In genomic region chr5:125409101-125409495, GRCh38 we compare ENCODE assay signal across 9 cellular contexts.
DNase-seq lines count a peak whose midpoint lies in the region; ATAC-seq and TF ChIP-seq lines count a peak whose summit lies in the region.
"Had no signal": no experiment of that assay in that cellular context is flagged by ENCODE, and none has a peak within 500 bp of the region (broad histone marks: within the 10 kb centered on the region; RNA-seq: fewer than 3 reads in every experiment).

No MANE protein-coding gene starts in this region.

- no peaks in the 10 kb centered on the region for H3K36me3 ChIP-seq in left lung

- peaks cover 0 to 10% of the 10 kb centered on the region in 2 donors for H3K9me3 ChIP-seq in left lung

- intact Hi-C loops in left lung (cut with DNase I), result no loop called here

- ATAC-seq in left lung (peak; percentile 61), HG03432 (IDR thresholded peaks at IDR 0.05; ENCODE audit: unreplicated experiment) (no peak)

- DNase-seq in NCI-H1417 (lab: John Stamatoyannopoulos, UW) (peak; percentile 51 to 92 (median 65)), astrocyte of the hippocampus (ENCODE audit: low read depth, low spot score) (peak; percentile 75), left lung (no peak), mucosa of gallbladder (ENCODE audit: low spot score) (no peak), GF-D8 (lab: John Stamatoyannopoulos, UW) (no peak), NCI-H128 (lab: John Stamatoyannopoulos, UW; ENCODE audit: unreplicated experiment) (no peak)

- H3K4me1 ChIP-seq in left lung, result peaks cover 25 to 41% of the 10 kb centered on the region in 2 donors

- no peaks in the 10 kb centered on the region for H3K27me3 ChIP-seq in left lung

- TF ChIP-seq CTCF in 22Rv1 (IDR thresholded peaks at IDR 0.05) (no peak), left lung (IDR thresholded peaks at IDR 0.05) (no peak)

- H3K27ac ChIP-seq in 22Rv1 (peak overlapping the region; percentile 94), left lung (peak overlapping the region; percentile 7 to 16)

- H3K4me3 ChIP-seq in left lung, result no peak overlapping the region
- H3K4me3 ChIP-seq: skin epidermis had no signal

Comparison
In these comparisons a context has a peak if more than half of its experiments do, and no peak if none do; other contexts are left out.
1. DNase-seq: peak in NCI-H1417 (3 of 3) and astrocyte of the hippocampus (single experiment); none in left lung (0 of 2), mucosa of gallbladder (single experiment), GF-D8 (single experiment) and NCI-H128 (single experiment).